21 cellular contexts compared by ENCODE assay signal in the genomic region with DNA sequence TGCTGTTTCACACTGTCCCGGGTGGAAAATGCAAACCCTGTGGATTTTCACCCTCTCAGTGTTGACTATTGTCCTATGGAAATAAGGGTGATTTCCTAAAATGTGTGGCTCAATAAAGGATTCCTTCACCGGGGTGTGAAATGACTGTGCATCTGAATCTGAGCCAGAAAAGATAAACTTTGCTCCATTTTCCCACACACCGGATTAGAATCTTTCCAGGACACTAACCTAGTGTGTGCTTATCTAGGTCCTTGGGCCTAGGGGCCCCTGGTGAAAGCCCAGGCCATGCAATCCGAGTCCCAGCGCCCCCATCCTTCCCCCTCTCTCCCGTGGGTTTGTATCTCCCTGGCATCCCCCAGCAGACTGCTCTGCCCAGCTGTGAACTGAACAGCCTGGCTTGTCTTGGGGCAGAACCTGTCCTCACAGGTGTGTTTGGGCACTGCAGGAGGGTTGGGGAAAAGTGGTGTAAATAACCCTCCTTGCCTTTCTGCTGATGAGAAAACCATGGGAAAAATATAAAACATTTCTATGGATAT.
"Had no signal": no experiment of that assay in that cellular context is flagged by ENCODE, and none has a peak within 500 bp of the region (broad histone marks: within the 10 kb centered on the region; RNA-seq: fewer than 3 reads in every experiment).

No MANE protein-coding gene starts in this region.

- DNase-seq: activated B cell treated with CpG ODN at 0.5 μM for 24 hours; activated CD4-positive, alpha-beta memory T cell treated with anti-CD3 and anti-CD28 coated beads, Interleukin-2, amount 10 ng/mL, durations not matched to agents 7 days and 5 days; activated CD4-positive, alpha-beta T cell treated with anti-CD3 and anti-CD28 coated beads for 4 hours; activated naive CD4-positive, alpha-beta T cell treated with anti-CD3 and anti-CD28 coated beads for 36 hours; activated naive CD8-positive, alpha-beta T cell treated with anti-CD3 and anti-CD28 coated beads, Interleukin-2, amount 50 U/mL, for 24 hours; activated T-cell treated with anti-CD3 and anti-CD28 coated beads, Interleukin-2, amount 50 U/mL, for 24 hours; aorta; cerebellar nuclear complex; effector CD4-positive, alpha-beta T cell; gastrocnemius medialis; heart left ventricle; kidney glomerular epithelial cell; left ventricle myocardium superior; naive thymus-derived CD8-positive, alpha-beta T cell; nucleus accumbens; posterior cingulate gyrus; spleen; stimulated activated CD4-positive, alpha-beta T cell treated with anti-CD3 and anti-CD28 coated beads, Interleukin-4, amount 100 ng/mL, for 4 hours; T-helper 2 cell had no signal

- H3K4me1 Mint-ChIP-seq: activated CD4-positive, alpha-beta memory T cell treated with anti-CD3 and anti-CD28 coated beads, Interleukin-2, amount 10 ng/mL, durations not matched to agents 7 days and 5 days had no signal

- H3K36me3 ChIP-seq: gastrocnemius medialis, heart left ventricle, spleen had no signal

- H3K9me3 Mint-ChIP-seq: activated B cell treated with CpG ODN at 0.5 μM for 24 hours; activated CD4-positive, alpha-beta memory T cell treated with anti-CD3 and anti-CD28 coated beads, Interleukin-2, amount 10 ng/mL, durations not matched to agents 7 days and 5 days; activated naive CD4-positive, alpha-beta T cell treated with anti-CD3 and anti-CD28 coated beads for 36 hours; activated naive CD8-positive, alpha-beta T cell treated with anti-CD3 and anti-CD28 coated beads, Interleukin-2, amount 50 U/mL, for 24 hours; activated T-cell treated with anti-CD3 and anti-CD28 coated beads, Interleukin-2, amount 50 U/mL, for 24 hours; activated T-helper 2 cell treated with anti-CD3 and anti-CD28 coated beads, Interferon-gamma antibody, Interleukin-2, Interleukin-4, amounts not matched to agents 10 μg/mL and 5 μg/mL and 100 μg/mL, durations not matched to agents 14 hours and 24 hours and 36 hours; naive thymus-derived CD8-positive, alpha-beta T cell; stimulated activated memory B cell treated with anti-CD40 and anti-IgM and Interleukin-4, amounts not matched to agents 10 μg/mL and 1 μg/mL and 100 μg/mL, for 72 hours had no signal

- H3K27ac Mint-ChIP-seq: activated B cell treated with CpG ODN at 0.5 μM for 24 hours; activated CD4-positive, alpha-beta memory T cell treated with anti-CD3 and anti-CD28 coated beads, Interleukin-2, amount 10 ng/mL, durations not matched to agents 7 days and 5 days; activated naive CD4-positive, alpha-beta T cell treated with anti-CD3 and anti-CD28 coated beads for 36 hours; activated naive CD8-positive, alpha-beta T cell treated with anti-CD3 and anti-CD28 coated beads, Interleukin-2, amount 50 U/mL, for 24 hours; activated T-cell treated with anti-CD3 and anti-CD28 coated beads, Interleukin-2, amount 50 U/mL, for 24 hours; activated T-helper 2 cell treated with anti-CD3 and anti-CD28 coated beads, Interferon-gamma antibody, Interleukin-2, Interleukin-4, amounts not matched to agents 10 μg/mL and 5 μg/mL and 100 μg/mL, durations not matched to agents 14 hours and 24 hours and 36 hours; stimulated activated memory B cell treated with anti-CD40 and anti-IgM and Interleukin-4, amounts not matched to agents 10 μg/mL and 1 μg/mL and 100 μg/mL, for 72 hours had no signal

- H3K36me3 Mint-ChIP-seq: naive thymus-derived CD8-positive, alpha-beta T cell; stimulated activated memory B cell treated with anti-CD40 and anti-IgM and Interleukin-4, amounts not matched to agents 10 μg/mL and 1 μg/mL and 100 μg/mL, for 72 hours had no signal

- H3K27me3 ChIP-seq: gastrocnemius medialis, heart left ventricle, spleen had no signal

- H3K4me3 Mint-ChIP-seq: activated B cell treated with CpG ODN at 0.5 μM for 24 hours; activated CD4-positive, alpha-beta memory T cell treated with anti-CD3 and anti-CD28 coated beads, Interleukin-2, amount 10 ng/mL, durations not matched to agents 7 days and 5 days; activated naive CD4-positive, alpha-beta T cell treated with anti-CD3 and anti-CD28 coated beads for 36 hours; activated naive CD8-positive, alpha-beta T cell treated with anti-CD3 and anti-CD28 coated beads, Interleukin-2, amount 50 U/mL, for 24 hours; activated T-cell treated with anti-CD3 and anti-CD28 coated beads, Interleukin-2, amount 50 U/mL, for 24 hours; naive thymus-derived CD8-positive, alpha-beta T cell; stimulated activated memory B cell treated with anti-CD40 and anti-IgM and Interleukin-4, amounts not matched to agents 10 μg/mL and 1 μg/mL and 100 μg/mL, for 72 hours had no signal

- H3K27me3 Mint-ChIP-seq: activated B cell treated with CpG ODN at 0.5 μM for 24 hours; stimulated activated memory B cell treated with anti-CD40 and anti-IgM and Interleukin-4, amounts not matched to agents 10 μg/mL and 1 μg/mL and 100 μg/mL, for 72 hours had no signal

- H3K27ac ChIP-seq: gastrocnemius medialis, heart left ventricle, spleen had no signal

- H3K4me3 ChIP-seq: gastrocnemius medialis, heart left ventricle, spleen had no signal

- H3K9me3 ChIP-seq: gastrocnemius medialis, heart left ventricle, spleen had no signal
